23 cellular contexts compared by ENCODE assay signal in the genomic region with DNA sequence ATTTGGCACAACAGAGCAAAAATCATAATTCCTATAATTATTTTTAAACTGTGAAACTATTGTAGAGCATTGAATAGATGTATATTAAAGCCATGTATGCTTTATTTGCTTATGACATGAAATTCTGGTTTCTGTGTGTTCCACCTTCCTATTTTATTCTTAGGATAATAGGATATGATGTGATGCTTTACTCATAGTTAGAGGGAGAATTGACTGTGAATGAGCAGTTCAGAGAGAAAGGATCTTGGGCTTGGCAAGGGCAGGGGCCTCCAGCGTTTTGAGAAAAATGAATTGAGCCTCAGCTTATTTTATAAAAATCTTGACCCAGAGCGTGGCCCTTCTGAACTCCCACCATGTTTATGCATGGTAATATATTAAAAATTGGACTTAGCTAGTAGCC.
"Had no signal": no experiment of that assay in that cellular context is flagged by ENCODE, and none has a peak within 500 bp of the region (broad histone marks: within the 10 kb centered on the region; RNA-seq: fewer than 3 reads in every experiment).

No MANE protein-coding gene starts in this region.

- H3K27me3 ChIP-seq: right lobe of liver, thyroid gland had no signal

- H3K4me3 ChIP-seq: esophagus muscularis mucosa, lung, right lobe of liver, stomach, thyroid gland had no signal

- DNase-seq: cerebellar nuclear complex; effector CD8-positive, alpha-beta T cell; endodermal cell; foreskin melanocyte; immature natural killer cell; islet precursor cell; natural killer cell; stimulated activated CD4-positive, alpha-beta T cell treated with anti-CD3 and anti-CD28 coated beads, Interleukin-2, amount 100 ng/mL, for 24 hours; stimulated activated CD4-positive, alpha-beta T cell treated with anti-CD3 and anti-CD28 coated beads, Interleukin-4, amount 100 ng/mL, for 24 hours; stimulated activated naive CD4-positive, alpha-beta T cell treated with Interleukin-2 at 50 U/mL for 16 hours; thyroid gland; trophoblast cell had no signal

- H3K27ac Mint-ChIP-seq: dendritic cell treated with granulocyte-macrophage colony-stimulating factor and Interleukin-4, amounts not matched to agents 40 ng/mL and 50 ng/mL, for 4 days; endodermal cell; immature natural killer cell; natural killer cell; progenitor cell of endocrine pancreas; stimulated activated effector memory CD8-positive, alpha-beta T cell treated with anti-CD3 and anti-CD28 coated beads, Interleukin-12 subunit alpha, Interleukin-12 subunit beta, amount 100 ng/mL, for 72 hours had no signal

- H3K4me1 ChIP-seq: parathyroid adenoma, right lobe of liver, stomach, thyroid gland had no signal

- H3K9me3 ChIP-seq: esophagus muscularis mucosa, neutrophil, right lobe of liver, stomach, thyroid gland had no signal

- H2AFZ ChIP-seq: parathyroid adenoma had no signal

- H3K27ac ChIP-seq: esophagus muscularis mucosa, neutrophil, parathyroid adenoma, right lobe of liver, stomach, thyroid gland had no signal

- ATAC-seq: left lobe of liver; natural killer cell; right lobe of liver; stimulated activated effector memory CD8-positive, alpha-beta T cell treated with anti-CD3 and anti-CD28 coated beads, Interleukin-12 subunit alpha, Interleukin-12 subunit beta, amount 100 ng/mL, for 72 hours had no signal

- H3K36me3 ChIP-seq: esophagus muscularis mucosa, neutrophil, right lobe of liver, stomach, thyroid gland had no signal

- H3K4me3 Mint-ChIP-seq: dendritic cell treated with granulocyte-macrophage colony-stimulating factor and Interleukin-4, amounts not matched to agents 40 ng/mL and 50 ng/mL, for 4 days; endodermal cell; immature natural killer cell; memory B cell; natural killer cell; stimulated activated effector memory CD8-positive, alpha-beta T cell treated with anti-CD3 and anti-CD28 coated beads, Interleukin-12 subunit alpha, Interleukin-12 subunit beta, amount 100 ng/mL, for 72 hours had no signal

- H3K36me3 Mint-ChIP-seq: natural killer cell had no signal

- H3K79me2 ChIP-seq: parathyroid adenoma had no signal

- H3K9ac ChIP-seq: parathyroid adenoma had no signal
